In genomic region chr4:183596056-183596757, GRCh38 we compare ENCODE assay signal across 1 cellular context.
TF ChIP-seq lines count a peak whose summit lies in the region.

No MANE protein-coding gene starts in this region.

TF ChIP-seq in GM23338, 12 proteins besides CTCF, POLR2A, EP300 and RAD21 (continued from another document):
- TF ChIP-seq ETS1 (IDR thresholded peaks at IDR 0.05), result no peak
- no peak for TF ChIP-seq CREB1 (CRISPR knock-in tag; IDR thresholded peaks at IDR 0.05; ENCODE audit: low read depth)
- no peak for TF ChIP-seq STAT1 (IDR thresholded peaks at IDR 0.05; ENCODE audit: unreplicated experiment)
- TF ChIP-seq REST (IDR thresholded peaks at IDR 0.05; ENCODE audit: unreplicated experiment), result no peak
- no peak for TF ChIP-seq POLR2AphosphoS5 (IDR thresholded peaks at IDR 0.05; ENCODE audit: low read depth)
- no peak for TF ChIP-seq ZNF114 (CRISPR knock-in tag; IDR thresholded peaks at IDR 0.05)
- no peak for TF ChIP-seq EZH2 (IDR thresholded peaks at IDR 0.05; ENCODE audit: low read depth, unreplicated experiment)
- TF ChIP-seq JUNB (IDR thresholded peaks at IDR 0.05; ENCODE audit: unreplicated experiment), result no peak
- no peak for TF ChIP-seq NANOG (IDR thresholded peaks at IDR 0.05; ENCODE audit: borderline replicate concordance)
- no peak for TF ChIP-seq EZH2phosphoT487 (IDR thresholded peaks at IDR 0.05; ENCODE audit: unreplicated experiment)
